ENCODE assay signal across 8 cellular contexts in the genomic region with DNA sequence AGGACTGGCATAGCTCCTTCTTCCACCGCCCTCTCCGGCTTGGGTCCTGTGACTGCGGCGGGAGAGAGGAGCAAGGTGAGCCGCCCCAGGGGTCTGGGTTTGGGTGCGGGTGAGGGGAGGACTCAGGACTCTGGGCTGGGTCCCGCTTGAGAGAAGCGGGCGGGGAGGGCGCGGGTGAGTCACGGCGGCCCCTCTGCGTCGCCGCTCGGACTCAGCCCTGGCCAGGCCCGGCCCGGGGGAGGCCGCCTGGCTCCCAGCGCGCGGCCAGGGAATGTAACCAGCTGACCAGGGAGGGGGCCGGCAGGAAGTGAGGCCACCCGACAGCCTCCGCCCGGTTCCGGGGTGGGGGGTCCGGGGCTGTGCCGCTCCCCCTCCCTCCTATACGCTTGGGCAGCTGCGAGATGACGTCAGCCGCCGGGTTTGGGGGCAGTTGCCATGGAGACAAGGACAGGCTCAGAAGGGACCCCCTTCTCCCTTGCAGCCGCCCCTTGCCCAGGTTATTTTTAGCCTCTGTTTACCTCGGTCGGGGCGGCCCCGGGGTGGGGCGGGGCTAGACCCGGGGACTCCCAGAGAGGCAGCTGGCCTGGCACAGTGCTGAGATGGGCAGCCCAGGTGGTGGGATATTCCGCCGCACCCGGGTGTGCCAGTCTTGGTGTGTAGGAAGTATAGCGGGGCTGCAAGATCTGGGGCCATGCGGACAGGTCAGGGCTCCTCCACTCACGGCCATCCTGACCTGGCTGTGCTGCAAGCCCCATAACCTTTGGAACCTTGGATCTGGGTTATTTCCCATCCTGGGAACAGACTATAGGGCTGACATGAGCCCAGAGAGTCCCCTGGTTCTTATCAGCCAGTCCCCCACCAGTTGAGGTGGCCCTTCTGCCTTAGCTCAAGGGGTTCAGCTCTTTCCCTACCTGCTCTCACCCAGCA. TPM values are rescaled to one million over a fixed set of nuclear protein-coding genes. Genes with fewer than 3 reads are reported as not detected.
A peak's percentile ranks its signal among the peaks of the same experiment; 100 is the strongest.
DNase-seq lines count a peak whose midpoint lies in the region; ATAC-seq, FAIRE-seq and TF ChIP-seq lines count a peak whose summit lies in the region.

No MANE protein-coding gene starts in this region.

- no peak overlapping the region for H2AFZ ChIP-seq in K562 (ENCODE audit: low read depth, low read length)

- no peaks in the 10 kb centered on the region for H3K27me3 ChIP-seq in K562 (ENCODE audit: control insufficient read depth in 2 of 2, insufficient read depth in 2 of 2, low read length in 2 of 2)

- no peak for FAIRE-seq in K562 (lab: Jason Lieb, UNC)

- peak overlapping the region; percentile 62 to 92; a peak in 3 of 4 replicates for H3K9ac ChIP-seq in K562 (ENCODE audit: insufficient read depth in 1 of 2, low read depth in 2 of 2, low read length in 2 of 2)

- BruUV-seq in K562 (replicated peaks; lab: Mats Ljungman, UMichigan), result no TSS peak

- peaks cover 33 to 69% of the 10 kb centered on the region in 2 experiments for H3K4me1 ChIP-seq in K562 (replicated peaks in 1 of 2; ENCODE audit: control insufficient read depth in 2 of 2, insufficient read depth in 2 of 2, low read length in 2 of 2)

- peak overlapping the region; percentile 64 for H3K4me2 ChIP-seq in K562 (ENCODE audit: insufficient read depth, low read length)

- TF ChIP-seq POLR2A in GM15510 (IDR thresholded peaks at IDR 0.05; ENCODE audit: borderline replicate concordance, extremely low read depth, insufficient read length), result peak; percentile 31
- TF ChIP-seq POLR2A in K562 (conservative IDR thresholded peaks at IDR 0.05), result no peak

- H3K9me1 ChIP-seq in K562 (ENCODE audit: control insufficient read depth, insufficient read depth, low read length), result no peaks in the 10 kb centered on the region

- ATAC-seq in K562, result 0 out of 3 replicates have a peak, but pooled peaks have one; percentile 4

- H3K27ac ChIP-seq in K562 (ENCODE audit: extremely low read depth, low read depth, low read length), result no peak overlapping the region

- DNase-seq in AG09309 (ENCODE audit: low read depth) (no peak), M059J (ENCODE audit: low read depth) (peak; percentile 82), K562 (ENCODE audit: extremely low read depth in 1 of 4, low spot score in 3 of 4) (peak; percentile 25 to 53 (median 48)), renal cortical epithelial cell (ENCODE audit: low read depth) (peak; percentile 49), NOMO-1 treated with DMSO at 0.1 percent for 48 hours (lab: John Stamatoyannopoulos, UW; ENCODE audit: unreplicated experiment) (no peak), COLO829 (ENCODE audit: low spot score) (no peak)

- intact Hi-C loops in K562 (cut with micrococcal nuclease), result no loop called here

- H3K9me3 ChIP-seq in K562 (replicated peaks; ENCODE audit: control insufficient read depth, insufficient read depth, low read depth, low read length), result no peaks in the 10 kb centered on the region

- WGBS in K562 (ENCODE audit: insufficient coverage, low coverage, missing lambda C conversion rate), result 62% methylated on average over 19 of the region's 48 CpGs

- CTCF ChIA-PET in K562 (lab: Yijun Ruan, JAX; ENCODE audit: low intra/inter-chr PET ratio), result no interaction called here

- no peak for TF ChIP-seq EP300 in K562 (IDR thresholded peaks at IDR 0.05; ENCODE audit: low read length)

- TF ChIP-seq RAD21 in K562 (CRISPR knock-in tag; conservative IDR thresholded peaks at IDR 0.05 in 1 of 2, IDR thresholded peaks at IDR 0.05 in 1 of 2), result no peak

- in situ Hi-C loops in K562 (cut with MboI), result no loop called here

- no peaks in the 10 kb centered on the region for H3K36me3 ChIP-seq in K562 (ENCODE audit: control insufficient read depth, insufficient read depth, low read length)

- POLR2A ChIA-PET in K562 (lab: Yijun Ruan, JAX), result interaction anchor here (1.0 to 1.6 kb wide), 3 partner anchors 9 to 32 kb away, joined by 3 to 9 read pairs (median 4); no protein-coding TSS in a partner anchor

- peaks cover 3% of the 10 kb centered on the region for H4K20me1 ChIP-seq in K562 (replicated peaks; ENCODE audit: control insufficient read depth, insufficient read depth, low read length)

- H3K4me3 ChIP-seq in AG09309 (ENCODE audit: control insufficient read depth, low read depth, low read length), result peak overlapping the region; percentile 78
- H3K4me3 ChIP-seq in K562, result peak overlapping the region; percentile 61
- peak overlapping the region; percentile 14 for H3K4me3 ChIP-seq in iPS-11a (ENCODE audit: low read depth, low read length)

- no peak for TF ChIP-seq CTCF in AG09309 (IDR thresholded peaks at IDR 0.05; ENCODE audit: control insufficient read depth, insufficient read depth, low read depth, low read length, missing control alignments)
- TF ChIP-seq CTCF in K562 (IDR thresholded peaks at IDR 0.05 in 2 of 3, conservative IDR thresholded peaks at IDR 0.05 in 1 of 3; ENCODE audit: insufficient read depth in 2 of 3, low read depth in 1 of 3, low read length in 3 of 3), result no peak

- H3K79me2 ChIP-seq in K562 (ENCODE audit: control insufficient read depth, insufficient read depth, low read length), result peaks cover 12% of the 10 kb centered on the region; the same call in 2 of the 3 replicates

RNA-seq across cellular contexts. Expression of gene RIPOR1, which starts 1.6 kb away (rescaled TPM):
- 16.6 and 34.4 TPM in 2 replicates for total RNA-seq in M059J (2014; rRNA removed; shearing (Covaris generic))
- total RNA-seq in K562 (2011; cell fraction: chromatin; rRNA removed; ENCODE audit: low replicate concordance), result 26.1 and 49.9 TPM in 2 replicates
- 21.0 and 27.9 TPM in 2 replicates for total RNA-seq in K562 (2011; cell fraction: nucleolus; rRNA removed)
- total RNA-seq in K562 (2011; cell fraction: nucleoplasm; rRNA removed), result 23.4 and 27.7 TPM in 2 replicates
- total RNA-seq in K562 (2014; rRNA removed) (3.5 and 7.9 TPM in 2 replicates), K562 (2014; rRNA removed; fragmentation: Illumina TruSeq; extraction: Trizol) (1.2 and 1.4 TPM in 2 replicates), K562 (2015; rRNA removed; fragmentation: Illumina TruSeq; extraction: Trizol) (3.0 and 3.1 TPM in 2 replicates), K562 (2021) (25.4 and 31.1 TPM in 2 replicates), renal cortical epithelial cell (61.6 and 195 TPM in 2 replicates)
- polyA plus RNA-seq in K562 (2011; rRNA removed) (2.2 and 6.3 TPM in 2 replicates), K562 (2014; fragmentation: Illumina TruSeq; extraction: Trizol) (10.0 and 14.1 TPM in 2 replicates), K562 (2014; fragmentation: Nextera tagmentation; extraction: Ambion mirVana) (under 1 TPM; 0.36 to 0.37 TPM), K562 (2014; rRNA removed) (7.2 and 9.2 TPM in 2 replicates)
- 1.4 and 2.4 TPM in 2 replicates for polyA plus RNA-seq in K562 (2011; cell fraction: cytosol; rRNA removed)
- 19.6 and 20.6 TPM in 2 replicates for polyA plus RNA-seq in K562 (2011; cell fraction: nucleus; rRNA removed)
- polyA plus RNA-seq in K562 (2012), result 14.5 and 15.2 TPM in 2 replicates
- polyA minus RNA-seq in K562 (2011; rRNA and poly(A)+ RNA removed), result 4.9 and 6.9 TPM in 2 replicates
- polyA minus RNA-seq in K562 (2011; cell fraction: cytosol; rRNA and poly(A)+ RNA removed), result 8.8 and 31.9 TPM in 2 replicates
- 7.0 and 19.2 TPM in 2 replicates for polyA minus RNA-seq in K562 (2011; cell fraction: nucleus; rRNA and poly(A)+ RNA removed)

RNA-seq across cellular contexts. Expression of gene CTCF, which starts 32.0 kb away (rescaled TPM):
- 24.8 and 38.8 TPM in 2 replicates for total RNA-seq in M059J (2014; rRNA removed; shearing (Covaris generic))
- total RNA-seq in K562 (2011; cell fraction: chromatin; rRNA removed; ENCODE audit: low replicate concordance), result 41.2 and 61.0 TPM in 2 replicates
- total RNA-seq in K562 (2011; cell fraction: nucleolus; rRNA removed), result 26.5 and 26.8 TPM in 2 replicates
- 34.7 and 46.6 TPM in 2 replicates for total RNA-seq in K562 (2011; cell fraction: nucleoplasm; rRNA removed)
- 31.3 and 34.6 TPM in 2 replicates for total RNA-seq in K562 (2014; rRNA removed)
- 36.5 and 37.6 TPM in 2 replicates for total RNA-seq in K562 (2014; rRNA removed; fragmentation: Illumina TruSeq; extraction: Trizol)
- 45.1 and 49.2 TPM in 2 replicates for total RNA-seq in K562 (2015; rRNA removed; fragmentation: Illumina TruSeq; extraction: Trizol)
- 37.5 and 37.9 TPM in 2 replicates for total RNA-seq in K562 (2021)
- polyA plus RNA-seq in K562 (2011; rRNA removed), result 21.0 and 33.9 TPM in 2 replicates
- polyA plus RNA-seq in K562 (2011; cell fraction: cytosol; rRNA removed), result 17.2 and 19.3 TPM in 2 replicates
- 12.8 and 14.9 TPM in 2 replicates for polyA plus RNA-seq in K562 (2011; cell fraction: nucleus; rRNA removed)
- polyA plus RNA-seq in K562 (2012), result 27.6 and 33.5 TPM in 2 replicates
- 41.0 and 47.1 TPM in 2 replicates for polyA plus RNA-seq in K562 (2014; fragmentation: Illumina TruSeq; extraction: Trizol)
- 10 to 100 TPM in 1 of 2 experiments, 1 to 10 TPM in 1; 7.8 to 11.0 TPM for polyA plus RNA-seq in K562 (2014; fragmentation: Nextera tagmentation; extraction: Ambion mirVana)
- 26.4 and 27.5 TPM in 2 replicates for polyA plus RNA-seq in K562 (2014; rRNA removed)
- 34.2 and 51.3 TPM in 2 replicates for polyA minus RNA-seq in K562 (2011; rRNA and poly(A)+ RNA removed)
- polyA minus RNA-seq in K562 (2011; cell fraction: cytosol; rRNA and poly(A)+ RNA removed), result 21.9 and 28.2 TPM in 2 replicates
- polyA minus RNA-seq in K562 (2011; cell fraction: nucleus; rRNA and poly(A)+ RNA removed), result 10.4 and 17.2 TPM in 2 replicates
- total RNA-seq in renal cortical epithelial cell, result 14.8 and 35.6 TPM in 2 replicates

RNA-seq across cellular contexts. Expression of gene AGRP, which starts 46.9 kb away (rescaled TPM):
- total RNA-seq in M059J (2014; rRNA removed; shearing (Covaris generic)), result not detected in 2 replicates
- not detected in 2 replicates for total RNA-seq in K562 (2011; cell fraction: chromatin; rRNA removed; ENCODE audit: low replicate concordance)
- total RNA-seq in K562 (2011; cell fraction: nucleolus; rRNA removed), result not detected in 2 replicates
- not detected in 2 replicates for total RNA-seq in K562 (2011; cell fraction: nucleoplasm; rRNA removed)
- total RNA-seq in K562 (2014; rRNA removed) (not detected in 2 replicates), K562 (2014; rRNA removed; fragmentation: Illumina TruSeq; extraction: Trizol) (not detected in 2 replicates), K562 (2015; rRNA removed; fragmentation: Illumina TruSeq; extraction: Trizol) (not detected in 2 replicates), K562 (2021) (not detected in 2 replicates), renal cortical epithelial cell (not detected in 2 replicates)
- polyA plus RNA-seq in K562 (2011; rRNA removed) (not detected in 2 replicates), K562 (2014; fragmentation: Illumina TruSeq; extraction: Trizol) (not detected in 2 replicates), K562 (2014; fragmentation: Nextera tagmentation; extraction: Ambion mirVana) (not detected), K562 (2014; rRNA removed) (not detected in 2 replicates)
- polyA plus RNA-seq in K562 (2011; cell fraction: cytosol; rRNA removed), result not detected in 2 replicates
- not detected in 2 replicates for polyA plus RNA-seq in K562 (2011; cell fraction: nucleus; rRNA removed)
- not detected in 2 replicates for polyA plus RNA-seq in K562 (2012)
- polyA minus RNA-seq in K562 (2011; rRNA and poly(A)+ RNA removed), result not detected in 2 replicates
- polyA minus RNA-seq in K562 (2011; cell fraction: cytosol; rRNA and poly(A)+ RNA removed), result not detected in 2 replicates
- polyA minus RNA-seq in K562 (2011; cell fraction: nucleus; rRNA and poly(A)+ RNA removed), result not detected in 2 replicates

RNA-seq across cellular contexts. Expression of gene ATP6V0D1, which starts 49.3 kb away (rescaled TPM):
- 156 and 160 TPM in 2 replicates for total RNA-seq in M059J (2014; rRNA removed; shearing (Covaris generic))
- total RNA-seq in K562 (2011; cell fraction: chromatin; rRNA removed; ENCODE audit: low replicate concordance), result 30.0 and 74.0 TPM in 2 replicates
- total RNA-seq in K562 (2011; cell fraction: nucleolus; rRNA removed), result 56.4 and 56.6 TPM in 2 replicates
- 38.9 and 42.7 TPM in 2 replicates for total RNA-seq in K562 (2011; cell fraction: nucleoplasm; rRNA removed)
- 45.6 and 54.5 TPM in 2 replicates for total RNA-seq in K562 (2014; rRNA removed)
- total RNA-seq in K562 (2014; rRNA removed; fragmentation: Illumina TruSeq; extraction: Trizol), result 22.0 and 30.6 TPM in 2 replicates
- total RNA-seq in K562 (2015; rRNA removed; fragmentation: Illumina TruSeq; extraction: Trizol), result 51.8 and 53.5 TPM in 2 replicates
- 61.3 and 61.5 TPM in 2 replicates for total RNA-seq in K562 (2021)
- polyA plus RNA-seq in K562 (2011; rRNA removed), result 48.2 and 51.5 TPM in 2 replicates
- polyA plus RNA-seq in K562 (2011; cell fraction: cytosol; rRNA removed), result 97.2 and 146 TPM in 2 replicates
- 52.3 and 67.8 TPM in 2 replicates for polyA plus RNA-seq in K562 (2011; cell fraction: nucleus; rRNA removed)
- 84.3 and 116 TPM in 2 replicates for polyA plus RNA-seq in K562 (2012)
- 64.9 and 69.7 TPM in 2 replicates for polyA plus RNA-seq in K562 (2014; fragmentation: Illumina TruSeq; extraction: Trizol)
- 10 to 100 TPM; 23.2 to 40.7 TPM for polyA plus RNA-seq in K562 (2014; fragmentation: Nextera tagmentation; extraction: Ambion mirVana)
- polyA plus RNA-seq in K562 (2014; rRNA removed), result 33.9 and 37.3 TPM in 2 replicates
- polyA minus RNA-seq in K562 (2011; rRNA and poly(A)+ RNA removed), result 45.3 and 118 TPM in 2 replicates
- 61.6 and 78.2 TPM in 2 replicates for polyA minus RNA-seq in K562 (2011; cell fraction: cytosol; rRNA and poly(A)+ RNA removed)
- 17.6 and 17.7 TPM in 2 replicates for polyA minus RNA-seq in K562 (2011; cell fraction: nucleus; rRNA and poly(A)+ RNA removed)
- 127 and 183 TPM in 2 replicates for total RNA-seq in renal cortical epithelial cell

Comparison
In these comparisons a context has a peak if more than half of its experiments do, and no peak if none do; other contexts are left out.
1. DNase-seq: peak in M059J (single experiment), K562 (4 of 4) and renal cortical epithelial cell (single experiment); none in AG09309 (single experiment), NOMO-1 treated with DMSO at 0.1 percent for 48 hours (single experiment) and COLO829 (single experiment).
2. H3K4me3 ChIP-seq: peak in every context shown above with its lines; median percentile 78 in AG09309; 61 in K562; 14 in iPS-11a.